Comparison of ENCODE assay signal across 14 cellular contexts in the genomic region with DNA sequence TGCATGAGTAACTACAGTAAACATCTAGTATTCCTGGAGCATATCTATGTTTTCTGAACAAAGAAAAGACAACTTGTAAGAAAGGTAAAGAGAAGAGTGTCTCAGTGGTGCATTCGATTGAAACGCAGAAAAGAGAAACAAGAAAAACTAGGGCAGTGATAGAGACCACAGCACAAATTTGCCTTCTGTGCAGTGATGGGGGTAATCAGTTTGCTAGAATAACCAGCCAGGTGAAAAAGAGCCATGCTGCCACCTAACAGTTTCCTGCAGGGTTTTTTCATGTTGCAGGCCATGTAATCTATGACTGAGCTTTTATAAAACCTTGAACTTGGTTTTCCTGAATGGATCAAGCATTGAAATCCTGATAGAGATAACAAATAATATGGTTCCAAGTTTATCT.
DNase-seq lines count a peak whose midpoint lies in the region; ATAC-seq, FAIRE-seq and TF ChIP-seq lines count a peak whose summit lies in the region.
"Had no signal": no experiment of that assay in that cellular context is flagged by ENCODE, and none has a peak within 500 bp of the region (broad histone marks: within the 10 kb centered on the region; RNA-seq: fewer than 3 reads in every experiment).

No MANE protein-coding gene starts in this region.

- CTCF ChIA-PET in GM12878 (lab: Yijun Ruan, JAX), result interaction anchor here (0.6 to 4.8 kb wide), 14 partner anchors 8 to 351 kb away, joined by 3 to 39 read pairs (median 3); no protein-coding TSS in a partner anchor

- SMC1A ChIA-PET in GM12878 (lab: Charles Lee; ENCODE audit: uncharacterized antibody, unreplicated experiment), result interaction anchor here (0.7 to 4.9 kb wide), 16 partner anchors 9 to 648 kb away, joined by 3 to 69 read pairs (median 6); no protein-coding TSS in a partner anchor

- no peaks in the 10 kb centered on the region for H3K79me2 ChIP-seq in GM12878 (ENCODE audit: control insufficient read depth, insufficient read depth, low read length)

- H4K20me1 ChIP-seq in GM12878 (ENCODE audit: control insufficient read depth, insufficient read depth), result no peaks in the 10 kb centered on the region

- no TSS peak for BruUV-seq in GM12878 (replicated peaks; lab: Mats Ljungman, UMichigan)

- H3K4me3 ChIP-seq in GM12878 (peak overlapping the region; percentile 3; the same call in 1 of the 2 replicates), lower lobe of right lung (no peak overlapping the region), SJCRH30 (no peak overlapping the region)

- H3K36me3 ChIP-seq in GM12878 (ENCODE audit: control insufficient read depth in 2 of 2, insufficient read depth in 2 of 2, low read length in 1 of 2) (no peaks in the 10 kb centered on the region), lower lobe of right lung (no peaks in the 10 kb centered on the region), SJCRH30 (no peaks in the 10 kb centered on the region)

- H3K27ac ChIP-seq in GM12878 (ENCODE audit: control insufficient read depth, insufficient read depth) (peak overlapping the region; percentile 55), lower lobe of right lung (no peak overlapping the region), SJCRH30 (no peak overlapping the region)

- H3K9me3 ChIP-seq in GM12878 (replicated peaks; ENCODE audit: control insufficient read depth, insufficient read depth, low read length) (no peaks in the 10 kb centered on the region), lower lobe of right lung (no peaks in the 10 kb centered on the region), SJCRH30 (replicated peaks) (no peaks in the 10 kb centered on the region; the same call in 1 of the 2 replicates)

- POLR2A ChIA-PET in GM12878 (lab: Charles Lee), result interaction anchor here (0.9 to 1.0 kb wide), 2 partner anchors 10 to 199 kb away, joined by 3 to 7 read pairs; partner anchors contain the start of gene MEF2C

- FAIRE-seq in GM12878 (lab: Jason Lieb, UNC), result peak; percentile 13
- FAIRE-seq: astrocyte, H54, keratinocyte had no signal

- peak; percentile 54 for TF ChIP-seq RAD21 in GM12878 (IDR thresholded peaks at IDR 0.05; ENCODE audit: insufficient read depth, low read depth, low read length)

- H3K27me3 ChIP-seq in GM12878 (replicated peaks in 1 of 2; ENCODE audit: control insufficient read depth in 2 of 2, insufficient read depth in 2 of 2, low read length in 1 of 2), result no peaks in the 10 kb centered on the region
- H3K27me3 ChIP-seq in lower lobe of right lung (ENCODE audit: low read depth), result no peaks in the 10 kb centered on the region
- H3K27me3 ChIP-seq in SJCRH30, result no peaks in the 10 kb centered on the region

- RAD21 ChIA-PET in GM12878 (lab: Charles Lee; ENCODE audit: unreplicated experiment), result interaction anchor here (0.7 to 6.2 kb wide), 20 partner anchors 10 to 625 kb away, joined by 3 to 52 read pairs (median 7); partner anchors contain the start of gene MEF2C

- intact Hi-C loops in GM12878 (cut with micrococcal nuclease; ENCODE audit: unreplicated experiment) (loop anchor here (5.0 kb wide), 1 partner anchor 194 kb away; no protein-coding TSS in a partner anchor), lower lobe of right lung (cut with DNase I) (no loop called here)

- peak overlapping the region; percentile 72 for H2AFZ ChIP-seq in GM12878 (ENCODE audit: control insufficient read depth, low read depth, low read length)

- H3K4me2 ChIP-seq in GM12878 (ENCODE audit: control insufficient read depth, insufficient read depth), result peak overlapping the region; percentile 76

- peak overlapping the region; percentile 7; the same call in 1 of the 2 replicates for H3K9ac ChIP-seq in GM12878 (ENCODE audit: control insufficient read depth, insufficient read depth, low read length)

- H3K4me1 ChIP-seq in GM12878 (ENCODE audit: control insufficient read depth, insufficient read depth, low read length) (peaks cover 11% of the 10 kb centered on the region), lower lobe of right lung (no peaks in the 10 kb centered on the region), SJCRH30 (peaks cover 14% of the 10 kb centered on the region)

- peak in 1 of 3 experiments; percentile 36; a peak in 2 of 6 replicates for TF ChIP-seq CTCF in GM12878 (IDR thresholded peaks at IDR 0.05 in 2 of 3, conservative IDR thresholded peaks at IDR 0.05 in 1 of 3; ENCODE audit: control insufficient read depth in 2 of 3, extremely low read depth in 1 of 3, insufficient read depth in 1 of 3, low read depth in 3 of 3, low read length in 3 of 3)
- TF ChIP-seq CTCF in lower lobe of right lung (IDR thresholded peaks at IDR 0.05), result no peak

- 0% methylated on average over 2 of the region's 2 CpGs for WGBS in GM12878 (ENCODE audit: insufficient coverage, insufficient replicate concordance, low lambda C conversion rate, missing lambda C conversion rate)

- 0 out of 4 replicates have a peak, but pooled peaks of 1 of the 2 experiments have one; percentile 21 for TF ChIP-seq EP300 in GM12878 (IDR thresholded peaks at IDR 0.05; ENCODE audit: borderline replicate concordance in 1 of 2, control insufficient read depth in 1 of 2, low read depth in 2 of 2, low read length in 2 of 2)

- peak; percentile 67 for ATAC-seq in GM18873 (IDR thresholded peaks at IDR 0.05; ENCODE audit: low FRiP score, unreplicated experiment)
- peak; percentile 72 for ATAC-seq in GM21528 (IDR thresholded peaks at IDR 0.05; ENCODE audit: low FRiP score, unreplicated experiment)
- ATAC-seq in HG03095 (IDR thresholded peaks at IDR 0.05; ENCODE audit: unreplicated experiment), result peak; percentile 84
- peak; percentile 89 for ATAC-seq in GM12878
- ATAC-seq in lower lobe of right lung, result no peak
- ATAC-seq in HG02970 (IDR thresholded peaks at IDR 0.05; ENCODE audit: low FRiP score, unreplicated experiment), result no peak
- ATAC-seq: activated CD4-positive, CD25-positive, alpha-beta regulatory T cell treated with anti-CD3 and anti-CD28 coated beads, Interleukin-2, amount 50 U/mL, for 24 hours had no signal

- DNase-seq in GM12878 (ENCODE audit: low read depth, low spot score), result peak; percentile 62
- no peak for DNase-seq in lower lobe of right lung
- no peak for DNase-seq in stimulated activated CD4-positive, alpha-beta T cell treated with anti-CD3 and anti-CD28 coated beads, Interleukin-2, amount 100 ng/mL, for 24 hours
- no peak for DNase-seq in SJCRH30
- DNase-seq: NCI-H1417; stimulated activated CD4-positive, alpha-beta T cell treated with anti-CD3 and anti-CD28 coated beads, Interleukin-4, amount 100 ng/mL, for 1 hour had no signal

- TF ChIP-seq POLR2A in GM12878 (IDR thresholded peaks at IDR 0.05; ENCODE audit: low read depth, low read length), result no peak

- in situ Hi-C loops in GM12878 (cut with MboI), result no loop called here

TF ChIP-seq in GM12878, 131 proteins besides CTCF, POLR2A, EP300 and RAD21 (continues in another document):
- TF ChIP-seq SMC3 (IDR thresholded peaks at IDR 0.05; ENCODE audit: borderline replicate concordance, low read length) (peak; percentile 12; the same call in 1 of the 2 replicates), IKZF2 (IDR thresholded peaks at IDR 0.05) (no peak), MTA2 (IDR thresholded peaks at IDR 0.05; ENCODE audit: low read depth) (0 out of 2 replicates have a peak, but pooled peaks have one; percentile 12), MLLT1 (IDR thresholded peaks at IDR 0.05) (peak; percentile 52; the same call in 1 of the 2 replicates), ELK1 (IDR thresholded peaks at IDR 0.05; ENCODE audit: low read depth, low read length) (no peak), CHD4 (IDR thresholded peaks at IDR 0.05) (no peak), JUNB (IDR thresholded peaks at IDR 0.05) (0 out of 2 replicates have a peak, but pooled peaks have one; percentile 2), GABPA (IDR thresholded peaks at IDR 0.05; ENCODE audit: low read depth) (no peak), SIX5 (IDR thresholded peaks at IDR 0.05; ENCODE audit: low read depth, low read length, severe bottlenecking) (peak; percentile 4), RUNX3 (IDR thresholded peaks at IDR 0.05; ENCODE audit: low read length) (peak; percentile 73), TAF1 (IDR thresholded peaks at IDR 0.05; ENCODE audit: borderline replicate concordance, low read depth, low read length) (no peak), NFXL1 (IDR thresholded peaks at IDR 0.05; ENCODE audit: borderline replicate concordance) (no peak)
- TF ChIP-seq, protein P1, sequence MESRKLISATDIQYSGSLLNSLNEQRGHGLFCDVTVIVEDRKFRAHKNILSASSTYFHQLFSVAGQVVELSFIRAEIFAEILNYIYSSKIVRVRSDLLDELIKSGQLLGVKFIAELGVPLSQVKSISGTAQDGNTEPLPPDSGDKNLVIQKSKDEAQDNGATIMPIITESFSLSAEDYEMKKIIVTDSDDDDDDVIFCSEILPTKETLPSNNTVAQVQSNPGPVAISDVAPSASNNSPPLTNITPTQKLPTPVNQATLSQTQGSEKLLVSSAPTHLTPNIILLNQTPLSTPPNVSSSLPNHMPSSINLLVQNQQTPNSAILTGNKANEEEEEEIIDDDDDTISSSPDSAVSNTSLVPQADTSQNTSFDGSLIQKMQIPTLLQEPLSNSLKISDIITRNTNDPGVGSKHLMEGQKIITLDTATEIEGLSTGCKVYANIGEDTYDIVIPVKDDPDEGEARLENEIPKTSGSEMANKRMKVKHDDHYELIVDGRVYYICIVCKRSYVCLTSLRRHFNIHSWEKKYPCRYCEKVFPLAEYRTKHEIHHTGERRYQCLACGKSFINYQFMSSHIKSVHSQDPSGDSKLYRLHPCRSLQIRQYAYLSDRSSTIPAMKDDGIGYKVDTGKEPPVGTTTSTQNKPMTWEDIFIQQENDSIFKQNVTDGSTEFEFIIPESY (IDR thresholded peaks at IDR 0.05), result no peak

Comparison
In these comparisons a context has a peak if more than half of its experiments do, and no peak if none do; other contexts are left out.
1. ATAC-seq: peak in GM18873 (single experiment), GM21528 (single experiment), HG03095 (single experiment) and GM12878 (single experiment); none in lower lobe of right lung (0 of 2) and HG02970 (single experiment).